Comparison of ENCODE assay signal across 8 cellular contexts in genomic region chr9:136399176-136400037, GRCh38. TPM values are rescaled to one million over a fixed set of nuclear protein-coding genes. Genes with fewer than 3 reads are reported as not detected.
A peak's percentile ranks its signal among the peaks of the same experiment; 100 is the strongest.
DNase-seq lines count a peak whose midpoint lies in the region; ATAC-seq lines count a peak whose summit lies in the region.

No MANE protein-coding gene starts in this region.

- peak overlapping the region; percentile 80 for H3K4ac ChIP-seq in trophoblast cell (ENCODE audit: low read depth, low read length)

- peak overlapping the region; percentile 64 for H4K12ac ChIP-seq in trophoblast cell (ENCODE audit: low read depth, low read length)

- peak overlapping the region; percentile 70 for H3K14ac ChIP-seq in trophoblast cell (ENCODE audit: low read length)

- H2AK5ac ChIP-seq in trophoblast cell (ENCODE audit: low read length) = peak overlapping the region; percentile 58

- H3K79me1 ChIP-seq in trophoblast cell (ENCODE audit: low read length) = peaks cover 5% of the 10 kb centered on the region

- H3K4me2 ChIP-seq in BLaER1 treated with 17β-estradiol and CSF1 and Interleukin-3, amounts not matched to agents 10 nM and 100 nM = peak overlapping the region; percentile 86 to 100 (median 94)
- peak overlapping the region; percentile 99 for H3K4me2 ChIP-seq in trophoblast cell (ENCODE audit: low read length)

- peak overlapping the region; percentile 80 for H4K8ac ChIP-seq in trophoblast cell (ENCODE audit: low read depth, low read length)

- peak overlapping the region; percentile 79 to 95 (median 85) for H3K9ac ChIP-seq in BLaER1 treated with 17β-estradiol and CSF1 and Interleukin-3, amounts not matched to agents 10 nM and 100 nM
- H3K9ac ChIP-seq in trophoblast cell (ENCODE audit: low read length) = peak overlapping the region; percentile 89

- peak overlapping the region; percentile 62 for H2AFZ ChIP-seq in trophoblast cell (ENCODE audit: insufficient read depth, low read length, poor library complexity)

- H3K23ac ChIP-seq in trophoblast cell (ENCODE audit: low read length) = peak overlapping the region; percentile 20

- ATAC-seq in GM21360 (IDR thresholded peaks at IDR 0.05; ENCODE audit: unreplicated experiment) = peak; percentile 25

- no CpG with 5 or more reads among the region's 67 CpGs for WGBS in trophoblast cell (ENCODE audit: extremely low coverage, insufficient coverage, insufficient read length)

- peak overlapping the region; percentile 51 for H3K18ac ChIP-seq in trophoblast cell (ENCODE audit: low read length)

- H3K36me3 ChIP-seq in BLaER1 treated with 17β-estradiol and CSF1 and Interleukin-3, amounts not matched to agents 10 nM and 100 nM = peaks cover 49 to 73% (median 64%) of the 10 kb centered on the region in 11 experiments
- H3K36me3 ChIP-seq in trophoblast cell (ENCODE audit: control insufficient read depth in 1 of 2, insufficient read depth in 2 of 2, low read length in 2 of 2) = peaks cover 49 to 55% of the 10 kb centered on the region in 2 experiments

- H3K4me1 ChIP-seq in BLaER1 treated with 17β-estradiol and CSF1 and Interleukin-3, amounts not matched to agents 10 nM and 100 nM = peaks cover 23 to 35% (median 32%) of the 10 kb centered on the region in 10 experiments
- H3K4me1 ChIP-seq in trophoblast cell (ENCODE audit: control insufficient read depth in 1 of 2, insufficient read depth in 2 of 2, low read length in 2 of 2) = peaks cover 16 to 30% of the 10 kb centered on the region in 2 experiments

- no peaks in the 10 kb centered on the region for H3K27me3 ChIP-seq in BLaER1 treated with 17β-estradiol and CSF1 and Interleukin-3, amounts not matched to agents 10 nM and 100 nM
- no peaks in the 10 kb centered on the region for H3K27me3 ChIP-seq in trophoblast cell (ENCODE audit: insufficient read depth, low read length)

- peaks cover 8 to 66% (median 52%) of the 10 kb centered on the region in 11 experiments; a peak in 20 of 22 replicates for H4K20me1 ChIP-seq in BLaER1 treated with 17β-estradiol and CSF1 and Interleukin-3, amounts not matched to agents 10 nM and 100 nM

- H2BK120ac ChIP-seq in trophoblast cell (ENCODE audit: insufficient read depth, low read length, poor library complexity) = peak overlapping the region; percentile 37

- H2BK12ac ChIP-seq in trophoblast cell (ENCODE audit: low read length) = no peak overlapping the region

- H3K9me3 ChIP-seq in BLaER1 treated with 17β-estradiol and CSF1 and Interleukin-3, amounts not matched to agents 10 nM and 100 nM (replicated peaks in 1 of 11) = no peaks in the 10 kb centered on the region
- no peaks in the 10 kb centered on the region for H3K9me3 ChIP-seq in trophoblast cell (ENCODE audit: insufficient read depth, low read depth, low read length)

- H2BK5ac ChIP-seq in trophoblast cell (ENCODE audit: low read depth, low read length, poor library complexity) = no peak overlapping the region

- peak overlapping the region; percentile 49 for H4K91ac ChIP-seq in trophoblast cell (ENCODE audit: low read depth, low read length)

- H3K4me3 ChIP-seq in BLaER1 treated with 17β-estradiol and CSF1 and Interleukin-3, amounts not matched to agents 10 nM and 100 nM = peak overlapping the region; percentile 84 to 100 (median 94)
- H3K4me3 ChIP-seq in trophoblast cell (ENCODE audit: low read depth, low read length) = peak overlapping the region; percentile 86

- H3K27ac ChIP-seq in BLaER1 treated with 17β-estradiol and CSF1 and Interleukin-3, amounts not matched to agents 10 nM and 100 nM = peak overlapping the region in 10 of 11 experiments; percentile 60 to 87 (median 76); a peak in 21 of 22 replicates
- no peak overlapping the region for H3K27ac ChIP-seq in trophoblast cell (ENCODE audit: low read depth, low read length)

- H3K79me2 ChIP-seq in trophoblast cell (ENCODE audit: control insufficient read depth, insufficient read depth, low read length, poor library complexity) = peaks cover 9% of the 10 kb centered on the region

- DNase-seq in LoVo (ENCODE audit: low spot score) (peak; percentile 27), germinal center (ENCODE audit: low spot score) (peak; percentile 46), trophoblast cell (peak; percentile 21 to 32), NCI-H187 (lab: John Stamatoyannopoulos, UW) (no peak), Ammon's horn (ENCODE audit: low spot score) (no peak)
- peak; percentile 55 to 63 for DNase-seq in activated T-cell treated with anti-CD3 and anti-CD28 coated beads, Interleukin-2, amount 50 U/mL, for 48 hours

RNA-seq across cellular contexts. Expression of gene SNAPC4, which starts 0.6 kb away (rescaled TPM):
- 6.8 and 7.2 TPM in 2 replicates for polyA plus RNA-seq in trophoblast cell (2013)

RNA-seq across cellular contexts. Expression of gene ENTR1, which starts 11.0 kb away (rescaled TPM):
- 53.0 and 55.7 TPM in 2 replicates for polyA plus RNA-seq in trophoblast cell (2013)

RNA-seq across cellular contexts. Expression of gene PMPCA, which starts 11.1 kb away (rescaled TPM):
- 38.5 and 39.5 TPM in 2 replicates for polyA plus RNA-seq in trophoblast cell (2013)

RNA-seq across cellular contexts. Expression of gene CARD9, which starts 25.9 kb away (rescaled TPM):
- 0.55 and 0.61 TPM in 2 replicates for polyA plus RNA-seq in trophoblast cell (2013)

RNA-seq across cellular contexts. Expression of gene DNLZ, which starts 35.9 kb away (rescaled TPM):
- polyA plus RNA-seq in trophoblast cell (2013) = 8.7 and 10.1 TPM in 2 replicates

Comparison
In these comparisons a context has a peak if more than half of its experiments do, and no peak if none do; other contexts are left out.
1. DNase-seq: peak in LoVo (single experiment), activated T-cell treated with anti-CD3 and anti-CD28 coated beads, Interleukin-2, amount 50 U/mL, for 48 hours (2 of 2), germinal center (single experiment) and trophoblast cell (2 of 2); none in NCI-H187 (0 of 2) and Ammon's horn (single experiment).